12 cellular contexts compared by ENCODE assay signal in the genomic region with DNA sequence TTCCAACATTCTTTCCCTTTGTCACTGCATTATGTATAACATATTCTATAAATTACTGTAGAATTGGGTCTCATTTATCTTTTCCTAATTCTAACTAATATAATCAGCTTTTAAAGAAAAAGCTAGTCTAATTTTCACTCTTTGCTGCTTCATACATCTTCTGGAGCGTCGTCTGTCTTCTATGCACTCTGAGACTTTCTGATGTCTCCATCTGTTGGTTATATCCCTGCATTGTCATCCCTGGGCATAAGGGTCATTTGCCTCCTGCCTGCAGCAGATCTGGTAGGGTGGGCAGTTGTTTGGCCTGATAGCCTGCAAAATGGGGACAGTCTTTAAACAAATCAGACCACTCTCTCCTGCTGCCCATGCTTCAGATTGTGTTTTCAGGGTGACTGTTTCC. TPM values are rescaled to one million over a fixed set of nuclear protein-coding genes. Genes with fewer than 3 reads are reported as not detected.
DNase-seq lines count a peak whose midpoint lies in the region; ATAC-seq and TF ChIP-seq lines count a peak whose summit lies in the region.
"Had no signal": no experiment of that assay in that cellular context is flagged by ENCODE, and none has a peak within 500 bp of the region (broad histone marks: within the 10 kb centered on the region; RNA-seq: fewer than 3 reads in every experiment).

No MANE protein-coding gene starts in this region.

- no peaks in the 10 kb centered on the region for H3K9me3 Mint-ChIP-seq in activated naive CD4-positive, alpha-beta T cell treated with anti-CD3 and anti-CD28 coated beads, Interleukin-2, amount 50 U/mL, for 72 hours
- H3K9me3 Mint-ChIP-seq: activated CD4-positive, alpha-beta T cell treated with anti-CD3 and anti-CD28 coated beads, Interleukin-2, amount 10 ng/mL, durations not matched to agents 7 days and 5 days; activated naive CD4-positive, alpha-beta T cell treated with anti-CD3 and anti-CD28 coated beads, Interleukin-2, amount 10 ng/mL, durations not matched to agents 7 days and 5 days had no signal

- in situ Hi-C loops in ACHN (cut with HindIII; ENCODE audit: low pct_ligation_motif_present, low pct_unique_long_range_greater_than_20kb, low sequenced_read_pairs): no loop called here
- in situ Hi-C loops in Panc1 (cut with HindIII; ENCODE audit: low pct_unique_long_range_greater_than_20kb, low sequenced_read_pairs): no loop called here

- BruUV-seq in Panc1 (replicated peaks; lab: Mats Ljungman, UMichigan): no TSS peak

- POLR2A ChIA-PET in Panc1 (lab: Charles Lee): no interaction called here

- CTCF ChIA-PET in Panc1 (lab: Charles Lee): no interaction called here

- H3K4me3 ChIP-seq in Panc1 (ENCODE audit: low read depth in 2 of 2, low read length in 2 of 2) (no peak overlapping the region), fibroblast of mammary gland (ENCODE audit: control insufficient read depth, low read depth, low read length) (no peak overlapping the region)

- peak; percentile 16 for DNase-seq in ACHN
- DNase-seq in Panc1 (ENCODE audit: low read depth, low spot score): no peak
- peak; percentile 34 for DNase-seq in fibroblast of mammary gland (ENCODE audit: low read depth)
- no peak for DNase-seq in HuH-7.5 (ENCODE audit: low spot score)
- DNase-seq in activated naive CD4-positive, alpha-beta T cell treated with anti-CD3 and anti-CD28 coated beads, Interleukin-2, amount 50 U/mL, for 72 hours (ENCODE audit: low spot score in 2 of 2): no peak
- no peak for DNase-seq in NCI-H2029 (lab: John Stamatoyannopoulos, UW)
- DNase-seq: activated CD4-positive, alpha-beta T cell treated with anti-CD3 and anti-CD28 coated beads, Interleukin-2, amount 10 ng/mL, durations not matched to agents 7 days and 5 days; activated naive CD4-positive, alpha-beta T cell treated with anti-CD3 and anti-CD28 coated beads, Interleukin-2, amount 10 ng/mL, durations not matched to agents 7 days and 5 days had no signal

- H3K27ac Mint-ChIP-seq in activated naive CD4-positive, alpha-beta T cell treated with anti-CD3 and anti-CD28 coated beads, Interleukin-2, amount 50 U/mL, for 72 hours: no peak overlapping the region
- H3K27ac Mint-ChIP-seq: activated CD4-positive, alpha-beta T cell treated with anti-CD3 and anti-CD28 coated beads, Interleukin-2, amount 10 ng/mL, durations not matched to agents 7 days and 5 days; activated naive CD4-positive, alpha-beta T cell treated with anti-CD3 and anti-CD28 coated beads, Interleukin-2, amount 10 ng/mL, durations not matched to agents 7 days and 5 days had no signal

- no peaks in the 10 kb centered on the region for H3K9me3 ChIP-seq in Panc1 (ENCODE audit: control insufficient read depth, insufficient read depth, low read depth, low read length)

- H3K36me3 ChIP-seq in Panc1 (ENCODE audit: control insufficient read depth, insufficient read depth, low read length): no peaks in the 10 kb centered on the region

- ATAC-seq in GM18867 (IDR thresholded peaks at IDR 0.05; ENCODE audit: unreplicated experiment): peak; percentile 70
- ATAC-seq in Panc1: 0 out of 2 replicates have a peak, but pooled peaks have one; percentile 63
- ATAC-seq in activated naive CD4-positive, alpha-beta T cell treated with anti-CD3 and anti-CD28 coated beads, Interleukin-2, amount 50 U/mL, for 72 hours: no peak
- ATAC-seq in HG03571 (IDR thresholded peaks at IDR 0.05; ENCODE audit: unreplicated experiment): no peak
- ATAC-seq: sciatic nerve had no signal

- no peaks in the 10 kb centered on the region for H3K27me3 ChIP-seq in Panc1 (ENCODE audit: control insufficient read depth, insufficient read depth, low read length)

- peak; percentile 37; the same call in 1 of the 2 replicates for TF ChIP-seq CTCF in Panc1 (IDR thresholded peaks at IDR 0.05)
- peak; percentile 29 for TF ChIP-seq CTCF in fibroblast of mammary gland (conservative IDR thresholded peaks at IDR 0.05; ENCODE audit: control insufficient read depth, insufficient read depth, low read depth, low read length)

- no peaks in the 10 kb centered on the region for H3K4me1 ChIP-seq in Panc1 (ENCODE audit: control insufficient read depth, insufficient read depth, low read length)

- no peak overlapping the region for H3K27ac ChIP-seq in Panc1 (ENCODE audit: low read length)
- H3K27ac ChIP-seq: epithelial cell of prostate had no signal

- H3K36me3 Mint-ChIP-seq in activated naive CD4-positive, alpha-beta T cell treated with anti-CD3 and anti-CD28 coated beads, Interleukin-2, amount 50 U/mL, for 72 hours: no peaks in the 10 kb centered on the region
- H3K36me3 Mint-ChIP-seq: activated naive CD4-positive, alpha-beta T cell treated with anti-CD3 and anti-CD28 coated beads, Interleukin-2, amount 10 ng/mL, durations not matched to agents 7 days and 5 days had no signal

- intact Hi-C loops in Panc1 (cut with micrococcal nuclease; ENCODE audit: unreplicated experiment): no loop called here

RNA-seq across cellular contexts. Expression of gene DYNLT5, which starts 40.8 kb away (rescaled TPM):
- total RNA-seq in Panc1 (2021; ENCODE audit: unreplicated experiment): not detected
- not detected for polyA plus RNA-seq in Panc1 (2012; ENCODE audit: insufficient read length)
- not detected for total RNA-seq in activated naive CD4-positive, alpha-beta T cell treated with anti-CD3 and anti-CD28 coated beads, Interleukin-2, amount 50 U/mL, for 72 hours
- total RNA-seq: activated CD4-positive, alpha-beta T cell treated with anti-CD3 and anti-CD28 coated beads, Interleukin-2, amount 10 ng/mL, durations not matched to agents 7 days and 5 days had no signal

Comparison
In these comparisons a context has a peak if more than half of its experiments do, and no peak if none do; other contexts are left out.
1. DNase-seq: peak in ACHN (single experiment) and fibroblast of mammary gland (single experiment); none in Panc1 (single experiment), HuH-7.5 (single experiment), activated naive CD4-positive, alpha-beta T cell treated with anti-CD3 and anti-CD28 coated beads, Interleukin-2, amount 50 U/mL, for 72 hours (0 of 2) and NCI-H2029 (single experiment).
2. ATAC-seq: peak in GM18867 (single experiment) and Panc1 (single experiment); none in activated naive CD4-positive, alpha-beta T cell treated with anti-CD3 and anti-CD28 coated beads, Interleukin-2, amount 50 U/mL, for 72 hours (0 of 2) and HG03571 (single experiment).